Comparison of ENCODE assay signal across 17 cellular contexts in genomic region chr4:24529555-24529954, GRCh38. TPM values are rescaled to one million over a fixed set of nuclear protein-coding genes. Genes with fewer than 3 reads are reported as not detected.
DNase-seq lines count a peak whose midpoint lies in the region; ATAC-seq and TF ChIP-seq lines count a peak whose summit lies in the region.
"Had no signal": no experiment of that assay in that cellular context is flagged by ENCODE, and none has a peak within 500 bp of the region (broad histone marks: within the 10 kb centered on the region; RNA-seq: fewer than 3 reads in every experiment).

No MANE protein-coding gene starts in this region.

- no peaks in the 10 kb centered on the region for H3K27me3 ChIP-seq in KMS-11 (ENCODE audit: insufficient read depth, low read depth)
- H3K27me3 ChIP-seq in BE2C: no peaks in the 10 kb centered on the region
- H3K27me3 ChIP-seq: neutrophil had no signal

- no peaks in the 10 kb centered on the region for H4K20me1 ChIP-seq in KMS-11 (ENCODE audit: insufficient read depth)

- no peak overlapping the region for H3K9ac ChIP-seq in KMS-11

- DNase-seq in BE2C (no peak), cerebellar nuclear complex (lab: John Stamatoyannopoulos, UW) (no peak), globus pallidus (ENCODE audit: low spot score) (no peak), SW480 (ENCODE audit: low spot score) (no peak)
- DNase-seq: activated CD4-positive, alpha-beta T cell treated with anti-CD3 and anti-CD28 coated beads, Interleukin-2, amount 10 ng/mL, durations not matched to agents 24 days and 14 days; activated naive CD4-positive, alpha-beta T cell treated with Interleukin-2 at 50 U/mL for 16 hours; cortex of kidney; NCI-H1048; retina; stimulated activated naive CD8-positive, alpha-beta T cell treated with anti-CD3 and anti-CD28 coated beads, Interleukin-15, Interleukin-2, amounts not matched to agents 100 U/mL and 50 U/mL, for 24 hours had no signal

- H3K36me3 ChIP-seq in KMS-11 (ENCODE audit: insufficient read depth) (0 out of 2 replicates have a peak, but pooled peaks cover 3% of the 10 kb centered on the region), BE2C (peaks cover 83% of the 10 kb centered on the region)

- H3K4me3 ChIP-seq in KMS-11 (IDR thresholded peaks at IDR 0.05; ENCODE audit: insufficient read depth, low read depth, low read length): no peak overlapping the region
- no peak overlapping the region for H3K4me3 ChIP-seq in BE2C (ENCODE audit: low read depth, low read length)

- H2AFZ ChIP-seq in KMS-11 (ENCODE audit: low read depth): no peak overlapping the region

- H3K79me2 ChIP-seq in KMS-11 (ENCODE audit: insufficient read depth, low read depth): peaks cover 23% of the 10 kb centered on the region; the same call in 1 of the 2 replicates

- H3K27ac ChIP-seq in KMS-11: peak overlapping the region; percentile 28; the same call in 1 of the 2 replicates
- H3K27ac ChIP-seq: HL-60, neutrophil had no signal

- ATAC-seq in GM18861 (IDR thresholded peaks at IDR 0.05; ENCODE audit: unreplicated experiment) (peak; percentile 67), GM19452 (IDR thresholded peaks at IDR 0.05; ENCODE audit: unreplicated experiment) (peak; percentile 74), HG02763 (IDR thresholded peaks at IDR 0.05; ENCODE audit: unreplicated experiment) (peak; percentile 75)
- ATAC-seq: left lobe of liver; stimulated activated naive CD8-positive, alpha-beta T cell treated with anti-CD3 and anti-CD28 coated beads, Interleukin-15, Interleukin-2, amounts not matched to agents 100 U/mL and 50 U/mL, for 24 hours had no signal

- TF ChIP-seq CTCF in KMS-11 (conservative IDR thresholded peaks at IDR 0.05; ENCODE audit: low read depth, low read length): no peak
- no peak for TF ChIP-seq CTCF in BE2C (IDR thresholded peaks at IDR 0.05; ENCODE audit: low read depth, low read length)

- H3K4me1 ChIP-seq in KMS-11 (ENCODE audit: low read depth, poor library complexity, severe bottlenecking) (peaks cover 38% of the 10 kb centered on the region), BE2C (no peaks in the 10 kb centered on the region)

- no peaks in the 10 kb centered on the region for H3K9me3 ChIP-seq in BE2C
- H3K9me3 ChIP-seq: neutrophil had no signal

- peak overlapping the region; percentile 19; the same call in 1 of the 2 replicates for H3K4me2 ChIP-seq in KMS-11

RNA-seq across cellular contexts. Expression of gene DHX15, which starts 54.8 kb away (rescaled TPM):
- 119 TPM for polyA plus RNA-seq in BE2C (2012; ENCODE audit: insufficient read depth, insufficient read length, low read depth)
